ENCODE assay signal across 17 cellular contexts in the genomic region with DNA sequence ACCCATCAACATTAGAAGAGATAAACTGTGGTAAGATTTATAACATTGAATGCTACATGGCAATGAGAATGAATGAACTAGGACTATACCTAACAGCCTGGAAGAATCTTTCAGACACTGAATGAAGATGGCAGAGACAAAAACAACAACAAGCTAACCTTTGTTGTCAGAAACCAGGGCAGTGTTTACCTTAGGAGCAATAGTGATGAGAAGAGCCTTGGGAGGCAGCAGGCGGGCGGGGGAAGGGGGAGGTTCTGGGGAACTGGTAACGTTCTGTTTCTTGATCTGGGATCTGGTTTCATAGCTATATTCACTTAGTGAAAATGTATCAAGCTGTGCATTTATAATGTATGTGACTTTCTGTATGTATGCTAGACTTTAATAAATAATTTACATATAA.
"Had no signal": no experiment of that assay in that cellular context is flagged by ENCODE, and none has a peak within 500 bp of the region (broad histone marks: within the 10 kb centered on the region; RNA-seq: fewer than 3 reads in every experiment).

No MANE protein-coding gene starts in this region.

- H3K9me3 Mint-ChIP-seq: activated T-cell treated with anti-CD3 and anti-CD28 coated beads, Interleukin-2, amount 50 U/mL, for 24 hours; activated T-helper 2 cell treated with anti-CD3 and anti-CD28 coated beads, Interferon-gamma antibody, Interleukin-2, Interleukin-4, amounts not matched to agents 10 μg/mL and 5 μg/mL and 100 μg/mL, durations not matched to agents 14 hours and 24 hours and 36 hours; natural killer cell treated with Interleukin-12 subunit alpha and Interleukin-12 subunit beta and Interleukin-15 and Interleukin-18, amount 100 ng/mL, for 72 hours had no signal

- DNase-seq: activated naive CD4-positive, alpha-beta T cell treated with Interleukin-2 at 50 U/mL for 16 hours; activated T-cell treated with anti-CD3 and anti-CD28 coated beads, Interleukin-2, amount 50 U/mL, for 24 hours; amygdala; head of caudate nucleus; hypothalamus; left ventricle myocardium superior; ovary; right cardiac atrium; stimulated activated CD4-positive, alpha-beta T cell treated with anti-CD3 and anti-CD28 coated beads, Interleukin-12 subunit alpha, Interleukin-12 subunit beta, amount 100 ng/mL, for 4 hours; stimulated activated CD4-positive, alpha-beta T cell treated with anti-CD3 and anti-CD28 coated beads, Interleukin-4, amount 100 ng/mL, for 4 hours; stimulated activated naive CD8-positive, alpha-beta T cell treated with anti-CD3 and anti-CD28 coated beads, Interleukin-15, Interleukin-2, amounts not matched to agents 100 U/mL and 50 U/mL, for 24 hours; T-helper 9 cell; upper lobe of left lung had no signal

- H3K27me3 Mint-ChIP-seq: activated T-cell treated with anti-CD3 and anti-CD28 coated beads, Interleukin-2, amount 50 U/mL, for 24 hours had no signal

- H3K36me3 Mint-ChIP-seq: natural killer cell treated with Interleukin-12 subunit alpha and Interleukin-12 subunit beta and Interleukin-15 and Interleukin-18, amount 100 ng/mL, for 72 hours; WTC11 had no signal

- H3K27ac Mint-ChIP-seq: activated T-cell treated with anti-CD3 and anti-CD28 coated beads, Interleukin-2, amount 50 U/mL, for 24 hours; activated T-helper 2 cell treated with anti-CD3 and anti-CD28 coated beads, Interferon-gamma antibody, Interleukin-2, Interleukin-4, amounts not matched to agents 10 μg/mL and 5 μg/mL and 100 μg/mL, durations not matched to agents 14 hours and 24 hours and 36 hours; natural killer cell treated with Interleukin-12 subunit alpha and Interleukin-12 subunit beta and Interleukin-15 and Interleukin-18, amount 100 ng/mL, for 72 hours; WTC11 had no signal

- H3K4me3 Mint-ChIP-seq: activated T-cell treated with anti-CD3 and anti-CD28 coated beads, Interleukin-2, amount 50 U/mL, for 24 hours; natural killer cell treated with Interleukin-12 subunit alpha and Interleukin-12 subunit beta and Interleukin-15 and Interleukin-18, amount 100 ng/mL, for 72 hours; WTC11 had no signal

- ATAC-seq: gastroesophageal sphincter; left ventricle myocardium superior; natural killer cell treated with Interleukin-12 subunit alpha and Interleukin-12 subunit beta and Interleukin-15 and Interleukin-18, amount 100 ng/mL, for 72 hours; right cardiac atrium; stimulated activated naive CD8-positive, alpha-beta T cell treated with anti-CD3 and anti-CD28 coated beads, Interleukin-15, Interleukin-2, amounts not matched to agents 100 U/mL and 50 U/mL, for 24 hours; WTC11 had no signal
